ENCODE assay signal across 31 cellular contexts in genomic region chr2:62207480-62207879, GRCh38. TPM values are rescaled to one million over a fixed set of nuclear protein-coding genes. Genes with fewer than 3 reads are reported as not detected.
A peak's percentile ranks its signal among the peaks of the same experiment; 100 is the strongest.
DNase-seq lines count a peak whose midpoint lies in the region; ATAC-seq and TF ChIP-seq lines count a peak whose summit lies in the region.
"Had no signal": no experiment of that assay in that cellular context is flagged by ENCODE, and none has a peak within 500 bp of the region (broad histone marks: within the 10 kb centered on the region; RNA-seq: fewer than 3 reads in every experiment).

No MANE protein-coding gene starts in this region.

- peak overlapping the region in 3 of 4 donors; percentile 37 to 81 (median 70) for H3K4me3 Mint-ChIP-seq in CD4-positive, CD25-positive, alpha-beta regulatory T cell
- no peak overlapping the region for H3K4me3 Mint-ChIP-seq in activated naive CD8-positive, alpha-beta T cell treated with anti-CD3 and anti-CD28 coated beads, Interleukin-2, amount 10 ng/mL, durations not matched to agents 7 days and 5 days
- H3K4me3 Mint-ChIP-seq in natural killer cell treated with Interleukin-12 subunit alpha and Interleukin-12 subunit beta and Interleukin-15 and Interleukin-18, amount 100 ng/mL, for 72 hours: no peak overlapping the region
- H3K4me3 Mint-ChIP-seq: activated B cell treated with CpG ODN at 0.5 μM for 24 hours; activated CD4-positive, alpha-beta T cell treated with anti-CD3 and anti-CD28 coated beads, Interleukin-2, amount 10 ng/mL, durations not matched to agents 7 days and 5 days; activated T-helper 17 cell treated with anti-CD3 and anti-CD28 coated beads, Interleukin-2, amount 50 U/mL, for 72 hours; B cell; HFFc6; neural crest cell had no signal

- ATAC-seq in CD4-positive, CD25-positive, alpha-beta regulatory T cell (ENCODE audit: low read depth in 2 of 2): no peak
- ATAC-seq in activated naive CD8-positive, alpha-beta T cell treated with anti-CD3 and anti-CD28 coated beads, Interleukin-2, amount 10 ng/mL, durations not matched to agents 7 days and 5 days (ENCODE audit: low read depth): no peak
- no peak for ATAC-seq in natural killer cell treated with Interleukin-12 subunit alpha and Interleukin-12 subunit beta and Interleukin-15 and Interleukin-18, amount 100 ng/mL, for 72 hours
- ATAC-seq in GM19397 (IDR thresholded peaks at IDR 0.05; ENCODE audit: unreplicated experiment) (no peak), GM18858 (IDR thresholded peaks at IDR 0.05; ENCODE audit: unreplicated experiment) (no peak)
- ATAC-seq: activated naive CD4-positive, alpha-beta T cell treated with anti-CD3 and anti-CD28 coated beads, Interleukin-2, amount 50 U/mL, for 72 hours; activated T-helper 17 cell treated with anti-CD3 and anti-CD28 coated beads, Interleukin-2, amount 50 U/mL, for 72 hours; mucosa of descending colon had no signal

- peaks cover 58 to 98% (median 73%) of the 10 kb centered on the region in 4 donors for H3K4me1 Mint-ChIP-seq in CD4-positive, CD25-positive, alpha-beta regulatory T cell
- peaks cover 67% of the 10 kb centered on the region for H3K4me1 Mint-ChIP-seq in activated naive CD8-positive, alpha-beta T cell treated with anti-CD3 and anti-CD28 coated beads, Interleukin-2, amount 10 ng/mL, durations not matched to agents 7 days and 5 days
- peaks cover 78 to 84% of the 10 kb centered on the region in 2 donors for H3K4me1 Mint-ChIP-seq in natural killer cell treated with Interleukin-12 subunit alpha and Interleukin-12 subunit beta and Interleukin-15 and Interleukin-18, amount 100 ng/mL, for 72 hours (ENCODE audit: low read depth in 2 of 2)

- H3K36me3 Mint-ChIP-seq in CD4-positive, CD25-positive, alpha-beta regulatory T cell: peaks cover 29% of the 10 kb centered on the region
- peaks cover 53% of the 10 kb centered on the region for H3K36me3 Mint-ChIP-seq in activated naive CD8-positive, alpha-beta T cell treated with anti-CD3 and anti-CD28 coated beads, Interleukin-2, amount 10 ng/mL, durations not matched to agents 7 days and 5 days
- H3K36me3 Mint-ChIP-seq in natural killer cell treated with Interleukin-12 subunit alpha and Interleukin-12 subunit beta and Interleukin-15 and Interleukin-18, amount 100 ng/mL, for 72 hours: peaks cover 6% of the 10 kb centered on the region

- DNase-seq in CD4-positive, CD25-positive, alpha-beta regulatory T cell: no peak
- no peak for DNase-seq in activated naive CD8-positive, alpha-beta T cell treated with anti-CD3 and anti-CD28 coated beads, Interleukin-2, amount 10 ng/mL, durations not matched to agents 7 days and 5 days
- peak; percentile 10 for DNase-seq in natural killer cell treated with Interleukin-12 subunit alpha and Interleukin-12 subunit beta and Interleukin-15 and Interleukin-18, amount 100 ng/mL, for 72 hours (ENCODE audit: low spot score)
- no peak for DNase-seq in NCI-H69 (lab: John Stamatoyannopoulos, UW)
- DNase-seq: ACHN; activated B cell treated with CpG ODN at 0.5 μM for 24 hours; activated CD4-positive, alpha-beta T cell treated with anti-CD3 and anti-CD28 coated beads, Interleukin-2, amount 10 ng/mL, durations not matched to agents 7 days and 5 days; colonic mucosa; effector CD4-positive, alpha-beta T cell; HFFc6; mammary epithelial cell; mucosa of descending colon; NCI-H2107; NCI-H748 treated with DMSO at 0.1 percent for 48 hours; pancreas; RPMI8226; stimulated activated naive CD4-positive, alpha-beta T cell treated with Interleukin-2 at 50 U/mL for 16 hours; T-helper 1 cell; uterus had no signal

- peaks cover 3 to 12% of the 10 kb centered on the region in 2 experiments for H3K9me3 ChIP-seq in CD4-positive, CD25-positive, alpha-beta regulatory T cell (ENCODE audit: control insufficient read depth in 2 of 2, low read length in 2 of 2)
- H3K9me3 ChIP-seq: ascending aorta, colonic mucosa, pancreas, thoracic aorta, uterus had no signal

- H3K4me1 ChIP-seq in CD4-positive, CD25-positive, alpha-beta regulatory T cell (ENCODE audit: control insufficient read depth, insufficient read depth, low read length, poor library complexity, severe bottlenecking): peaks cover 82% of the 10 kb centered on the region
- H3K4me1 ChIP-seq: colonic mucosa had no signal

- H3K36me3 ChIP-seq in CD4-positive, CD25-positive, alpha-beta regulatory T cell (ENCODE audit: control insufficient read depth, insufficient read depth, low read length): peaks cover 2% of the 10 kb centered on the region
- H3K36me3 ChIP-seq: ascending aorta, colonic mucosa, pancreas, thoracic aorta, uterus had no signal

- H3K4me3 ChIP-seq in CD4-positive, CD25-positive, alpha-beta regulatory T cell (ENCODE audit: low read depth, low read length): peak overlapping the region; percentile 37
- H3K4me3 ChIP-seq: ascending aorta, colonic mucosa, hepatocyte, mucosa of descending colon, pancreas, skin epidermis, thoracic aorta, uterus had no signal

- no peak overlapping the region for H3K27ac ChIP-seq in CD4-positive, CD25-positive, alpha-beta regulatory T cell (ENCODE audit: insufficient read depth, low read length, poor library complexity, severe bottlenecking)
- H3K27ac ChIP-seq: ascending aorta, colonic mucosa, epithelial cell of prostate, hepatocyte, pancreas, skin epidermis, thoracic aorta had no signal

- no peaks in the 10 kb centered on the region for H3K27me3 ChIP-seq in CD4-positive, CD25-positive, alpha-beta regulatory T cell (ENCODE audit: control insufficient read depth, insufficient read depth, low read length)
- H3K27me3 ChIP-seq: ascending aorta, colonic mucosa, hepatocyte, pancreas, uterus had no signal

- no peaks in the 10 kb centered on the region for H3K27me3 Mint-ChIP-seq in CD4-positive, CD25-positive, alpha-beta regulatory T cell
- no peaks in the 10 kb centered on the region for H3K27me3 Mint-ChIP-seq in activated naive CD8-positive, alpha-beta T cell treated with anti-CD3 and anti-CD28 coated beads, Interleukin-2, amount 10 ng/mL, durations not matched to agents 7 days and 5 days
- no peaks in the 10 kb centered on the region for H3K27me3 Mint-ChIP-seq in natural killer cell treated with Interleukin-12 subunit alpha and Interleukin-12 subunit beta and Interleukin-15 and Interleukin-18, amount 100 ng/mL, for 72 hours
- H3K27me3 Mint-ChIP-seq: activated B cell treated with CpG ODN at 0.5 μM for 24 hours; activated CD4-positive, alpha-beta T cell treated with anti-CD3 and anti-CD28 coated beads, Interleukin-2, amount 10 ng/mL, durations not matched to agents 7 days and 5 days; activated T-helper 17 cell treated with anti-CD3 and anti-CD28 coated beads, Interleukin-2, amount 50 U/mL, for 72 hours; B cell had no signal

- POLR2A ChIA-PET in activated naive CD8-positive, alpha-beta T cell treated with anti-CD3 and anti-CD28 coated beads, Interleukin-2, amount 10 ng/mL, durations not matched to agents 7 days and 5 days (lab: Charles Lee): no interaction called here

- peaks cover 0 to 11% (median 3%) of the 10 kb centered on the region in 7 donors for H3K9me3 Mint-ChIP-seq in CD4-positive, CD25-positive, alpha-beta regulatory T cell
- H3K9me3 Mint-ChIP-seq in activated naive CD8-positive, alpha-beta T cell treated with anti-CD3 and anti-CD28 coated beads, Interleukin-2, amount 10 ng/mL, durations not matched to agents 7 days and 5 days: peaks cover 5% of the 10 kb centered on the region
- H3K9me3 Mint-ChIP-seq in natural killer cell treated with Interleukin-12 subunit alpha and Interleukin-12 subunit beta and Interleukin-15 and Interleukin-18, amount 100 ng/mL, for 72 hours: peaks cover 3% of the 10 kb centered on the region
- H3K9me3 Mint-ChIP-seq: HFFc6, neural crest cell had no signal

- peak overlapping the region; percentile 49 to 72 (median 66) for H3K27ac Mint-ChIP-seq in CD4-positive, CD25-positive, alpha-beta regulatory T cell
- H3K27ac Mint-ChIP-seq in activated naive CD8-positive, alpha-beta T cell treated with anti-CD3 and anti-CD28 coated beads, Interleukin-2, amount 10 ng/mL, durations not matched to agents 7 days and 5 days: peak overlapping the region; percentile 77
- peak overlapping the region in 1 of 2 donors; percentile 78 for H3K27ac Mint-ChIP-seq in natural killer cell treated with Interleukin-12 subunit alpha and Interleukin-12 subunit beta and Interleukin-15 and Interleukin-18, amount 100 ng/mL, for 72 hours
- H3K27ac Mint-ChIP-seq: activated B cell treated with CpG ODN at 0.5 μM for 24 hours; activated CD4-positive, alpha-beta T cell treated with anti-CD3 and anti-CD28 coated beads, Interleukin-2, amount 10 ng/mL, durations not matched to agents 7 days and 5 days; B cell; HFFc6 had no signal

- TF ChIP-seq POLR2A in GM19193 (IDR thresholded peaks at IDR 0.05; ENCODE audit: extremely low read depth, insufficient read depth, insufficient read length): peak; percentile 20

RNA-seq across cellular contexts. Expression of gene B3GNT2, which starts 11.6 kb away (rescaled TPM):
- 61.5 TPM for total RNA-seq in CD4-positive, CD25-positive, alpha-beta regulatory T cell
- polyA plus RNA-seq in CD4-positive, CD25-positive, alpha-beta regulatory T cell: 10 to 100 TPM; 34.8 to 48.4 (median 39.5) TPM
- 10 to 100 TPM; 45.5 to 46.0 TPM for total RNA-seq in activated naive CD8-positive, alpha-beta T cell treated with anti-CD3 and anti-CD28 coated beads, Interleukin-2, amount 10 ng/mL, durations not matched to agents 7 days and 5 days
- total RNA-seq in natural killer cell treated with Interleukin-12 subunit alpha and Interleukin-12 subunit beta and Interleukin-15 and Interleukin-18, amount 100 ng/mL, for 72 hours: 10 to 100 TPM; 29.8 to 31.0 TPM

Comparison
In these comparisons a context has a peak if more than half of its experiments do, and no peak if none do; other contexts are left out.
1. H3K4me3 Mint-ChIP-seq: peak in CD4-positive, CD25-positive, alpha-beta regulatory T cell (3 of 4); none in activated naive CD8-positive, alpha-beta T cell treated with anti-CD3 and anti-CD28 coated beads, Interleukin-2, amount 10 ng/mL, durations not matched to agents 7 days and 5 days (single experiment) and natural killer cell treated with Interleukin-12 subunit alpha and Interleukin-12 subunit beta and Interleukin-15 and Interleukin-18, amount 100 ng/mL, for 72 hours (single experiment).